In the genomic region with DNA sequence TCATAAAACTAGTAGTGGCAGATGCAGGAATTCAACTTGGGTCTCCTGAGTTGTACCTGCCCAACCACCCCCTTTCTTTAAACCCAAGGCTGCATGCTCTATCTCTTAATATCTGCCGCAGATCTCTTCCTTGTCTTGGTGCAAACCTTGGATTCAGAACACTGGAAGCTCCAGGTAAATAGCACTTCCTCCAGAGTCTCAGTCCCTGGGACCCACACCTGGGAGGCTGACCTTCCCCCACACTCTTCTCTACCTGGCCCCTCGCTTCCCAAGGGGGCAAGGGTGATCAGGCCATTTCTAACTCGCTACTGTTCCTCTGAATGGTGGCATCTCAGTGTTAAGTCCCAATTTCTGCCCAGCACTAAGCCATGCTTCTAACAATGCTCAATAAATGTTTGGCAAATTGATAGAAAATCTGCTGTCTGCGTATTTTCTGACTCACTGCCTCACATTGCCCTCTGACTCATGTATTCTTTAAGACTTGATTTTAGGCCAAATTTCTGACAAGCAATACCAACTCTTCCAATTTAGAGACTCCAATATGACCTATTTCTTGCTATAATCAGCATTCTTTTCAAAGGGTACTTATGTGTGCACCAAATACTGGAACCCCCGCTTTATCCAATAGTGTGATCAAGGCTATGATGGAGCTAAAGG, we compare ENCODE assay signal across 1 cellular context.
TF ChIP-seq lines count a peak whose summit lies in the region.

No MANE protein-coding gene starts in this region.

TF ChIP-seq in endothelial cell of umbilical vein, 7 proteins besides CTCF, POLR2A, EP300 and RAD21:
- TF ChIP-seq, protein P1, sequence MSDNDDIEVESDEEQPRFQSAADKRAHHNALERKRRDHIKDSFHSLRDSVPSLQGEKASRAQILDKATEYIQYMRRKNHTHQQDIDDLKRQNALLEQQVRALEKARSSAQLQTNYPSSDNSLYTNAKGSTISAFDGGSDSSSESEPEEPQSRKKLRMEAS (IDR thresholded peaks at IDR 0.05; ENCODE audit: insufficient read depth, insufficient read length), result no peak
- TF ChIP-seq FOS (IDR thresholded peaks at IDR 0.05; ENCODE audit: borderline replicate concordance, insufficient read depth, low read length) (peak; percentile 80), JUN (IDR thresholded peaks at IDR 0.05; ENCODE audit: borderline replicate concordance, insufficient read depth, insufficient read length, low read depth) (peak; percentile 61)
